ENCODE assay signal across 19 cellular contexts in the genomic region with DNA sequence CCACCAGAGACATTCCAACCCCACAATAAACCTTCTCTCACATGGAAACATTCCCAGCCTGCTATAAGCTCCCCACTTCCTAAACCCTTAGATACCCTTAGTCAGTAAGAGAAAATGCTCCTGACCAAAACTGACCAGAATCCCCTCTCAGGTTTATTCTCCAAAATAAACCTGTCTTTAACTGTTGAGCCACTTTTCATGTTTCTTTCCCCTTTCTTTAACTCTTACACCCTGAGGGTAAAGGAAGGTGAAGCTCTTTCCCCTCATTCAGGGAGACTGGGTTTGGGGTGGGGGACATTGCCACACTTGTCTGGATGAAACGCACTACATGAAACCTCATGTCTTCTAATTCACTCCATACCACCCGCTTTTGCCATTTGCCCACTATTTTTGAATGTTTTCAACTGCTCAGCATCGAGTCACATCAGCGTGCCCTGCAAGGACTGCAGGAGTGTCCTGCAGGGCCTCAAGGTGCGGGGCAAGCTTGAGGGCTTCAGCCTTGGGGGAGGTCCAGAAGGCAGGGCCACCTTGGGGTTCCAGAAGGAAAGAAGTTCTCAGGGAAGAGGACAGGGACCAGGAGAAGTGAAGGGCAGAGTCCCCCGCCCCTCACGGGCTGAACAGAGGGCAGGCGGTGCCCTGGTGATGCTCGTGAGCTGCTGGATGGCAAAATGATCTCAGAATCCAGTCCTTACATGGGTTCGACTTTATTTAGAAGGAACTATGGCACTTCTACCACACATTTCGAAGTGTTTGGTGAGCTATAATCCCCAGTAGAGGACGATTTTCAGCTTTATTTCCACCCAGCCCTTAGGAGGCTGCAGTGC. TPM values are rescaled to one million over a fixed set of nuclear protein-coding genes. Genes with fewer than 3 reads are reported as not detected.
DNase-seq lines count a peak whose midpoint lies in the region; ATAC-seq and TF ChIP-seq lines count a peak whose summit lies in the region.
"Had no signal": no experiment of that assay in that cellular context is flagged by ENCODE, and none has a peak within 500 bp of the region (broad histone marks: within the 10 kb centered on the region; RNA-seq: fewer than 3 reads in every experiment).

No MANE protein-coding gene starts in this region.

- H3K9me2 ChIP-seq in SU-DHL-6 (replicated peaks; ENCODE audit: insufficient read depth, low read length) = no peaks in the 10 kb centered on the region

- peak overlapping the region; percentile 40 for H3K4me2 ChIP-seq in SU-DHL-6 (ENCODE audit: low read depth, low read length, poor library complexity, severe bottlenecking)

- no peaks in the 10 kb centered on the region for H3K27me3 Mint-ChIP-seq in CD4-positive, alpha-beta memory T cell
- H3K27me3 Mint-ChIP-seq in memory B cell = no peaks in the 10 kb centered on the region

- H3K9me3 Mint-ChIP-seq in CD4-positive, alpha-beta memory T cell = peaks cover 0 to 3% (median 0%) of the 10 kb centered on the region in 8 donors
- H3K9me3 Mint-ChIP-seq in memory B cell = no peaks in the 10 kb centered on the region

- peaks cover 47 to 93% (median 78%) of the 10 kb centered on the region in 4 donors for H3K4me1 Mint-ChIP-seq in CD4-positive, alpha-beta memory T cell
- peaks cover 43% of the 10 kb centered on the region for H3K4me1 Mint-ChIP-seq in memory B cell

- TF ChIP-seq CTCF in BE2C (IDR thresholded peaks at IDR 0.05; ENCODE audit: low read depth, low read length) (no peak; the same call in 1 of the 2 replicates), SU-DHL-6 (IDR thresholded peaks at IDR 0.05; ENCODE audit: insufficient read depth, low read length, poor library complexity, severe bottlenecking) (peak; percentile 86)

- H3K4me1 ChIP-seq in BE2C = no peaks in the 10 kb centered on the region
- H3K4me1 ChIP-seq in CD4-positive, alpha-beta memory T cell (ENCODE audit: insufficient read depth, low read length) = peaks cover 73% of the 10 kb centered on the region

- H3K9me3 ChIP-seq in BE2C (no peaks in the 10 kb centered on the region), SU-DHL-6 (ENCODE audit: insufficient read depth, low read length) (no peaks in the 10 kb centered on the region)
- H3K9me3 ChIP-seq in CD4-positive, alpha-beta memory T cell (ENCODE audit: control insufficient read depth in 1 of 2, low read length in 2 of 2) = no peaks in the 10 kb centered on the region
- H3K9me3 ChIP-seq: upper lobe of right lung had no signal

- H4K20me1 ChIP-seq in SU-DHL-6 (ENCODE audit: low read depth, low read length) = no peaks in the 10 kb centered on the region

- 0 out of 2 replicates have a peak overlapping the region, but pooled peaks have one; percentile 34 for H3K9ac ChIP-seq in SU-DHL-6 (ENCODE audit: low read length)

- ATAC-seq in memory B cell (ENCODE audit: low read depth) = no peak
- no peak for ATAC-seq in HG03565 (IDR thresholded peaks at IDR 0.05; ENCODE audit: unreplicated experiment)
- ATAC-seq in GM19455 (IDR thresholded peaks at IDR 0.05; ENCODE audit: unreplicated experiment) = no peak
- ATAC-seq: GM12878, upper lobe of right lung had no signal

- H3K27ac Mint-ChIP-seq in CD4-positive, alpha-beta memory T cell = peak overlapping the region in 5 of 7 donors; percentile 14 to 75 (median 57)
- peak overlapping the region; percentile 67 for H3K27ac Mint-ChIP-seq in memory B cell

- POLR2A ChIA-PET in CD4-positive, alpha-beta memory T cell (lab: Charles Lee; ENCODE audit: partially characterized antibody) = interaction anchor here (0.7 to 2.0 kb wide), 5 partner anchors 31 to 103 kb away, joined by 3 to 4 read pairs (median 4); a partner anchor contains a TSS

- intact Hi-C loops in CD4-positive, alpha-beta memory T cell (cut with micrococcal nuclease) = loop anchor here (10.0 kb wide), 1 partner anchor 398 kb away; a partner anchor contains a TSS

- CTCF ChIA-PET in CD4-positive, alpha-beta memory T cell (lab: Charles Lee; ENCODE audit: partially characterized antibody) = interaction anchor here (0.8 to 1.9 kb wide), 5 partner anchors 10 to 120 kb away, joined by 3 to 6 read pairs (median 4); no protein-coding TSS in a partner anchor

- H3K27me3 ChIP-seq in BE2C (no peaks in the 10 kb centered on the region), SU-DHL-6 (ENCODE audit: low read length) (no peaks in the 10 kb centered on the region)
- no peaks in the 10 kb centered on the region for H3K27me3 ChIP-seq in CD4-positive, alpha-beta memory T cell (ENCODE audit: insufficient read depth, low read length)
- H3K27me3 ChIP-seq: SJCRH30, stomach, upper lobe of right lung had no signal

- H3K4me3 ChIP-seq in BE2C (ENCODE audit: low read depth, low read length) (peak overlapping the region; percentile 32; the same call in 1 of the 2 replicates), SU-DHL-6 (ENCODE audit: insufficient read depth, low read length, poor library complexity, severe bottlenecking) (no peak overlapping the region)
- no peak overlapping the region for H3K4me3 ChIP-seq in CD4-positive, alpha-beta memory T cell (ENCODE audit: low read length in 2 of 2)
- H3K4me3 ChIP-seq: GM12878, lung, SJCRH30, stomach, upper lobe of right lung had no signal

- no peak overlapping the region for H3K27ac ChIP-seq in CD4-positive, alpha-beta memory T cell (ENCODE audit: low read depth, low read length)
- H3K27ac ChIP-seq in SU-DHL-6 (ENCODE audit: low read depth, low read length) = no peak overlapping the region
- H3K27ac ChIP-seq: SJCRH30, stomach, upper lobe of right lung had no signal

- H3F3A ChIP-seq in SU-DHL-6 (ENCODE audit: insufficient read depth) = peaks cover 39% of the 10 kb centered on the region

- peaks cover 2% of the 10 kb centered on the region; the same call in 1 of the 2 replicates for H3K79me2 ChIP-seq in SU-DHL-6 (ENCODE audit: insufficient read depth, low read length)

- H3K36me3 Mint-ChIP-seq in CD4-positive, alpha-beta memory T cell = peaks cover 8 to 9% of the 10 kb centered on the region in 2 donors
- H3K36me3 Mint-ChIP-seq in memory B cell = peaks cover 4% of the 10 kb centered on the region

- no peak overlapping the region for H2AFZ ChIP-seq in SU-DHL-6 (ENCODE audit: low read depth, low read length, severe bottlenecking)

- no peak for DNase-seq in BE2C
- no peak for DNase-seq in CD4-positive, alpha-beta memory T cell
- DNase-seq in memory B cell (ENCODE audit: low spot score in 2 of 2) = no peak
- DNase-seq in NCI-H2171 treated with DMSO at 0.1 percent for 48 hours (lab: John Stamatoyannopoulos, UW) = no peak
- DNase-seq: activated CD8-positive, alpha-beta memory T cell treated with anti-CD3 and anti-CD28 coated beads, Interleukin-2, amount 50 U/mL, for 4 hours; activated naive CD4-positive, alpha-beta T cell; GDM1; hippocampal formation; NCI-H2227 treated with DMSO at 0.1 percent for 48 hours; NCI-H774; stomach; T-helper 9 cell; upper lobe of right lung had no signal

- H3K36me3 ChIP-seq in BE2C (no peaks in the 10 kb centered on the region), SU-DHL-6 (ENCODE audit: low read length) (no peaks in the 10 kb centered on the region)
- H3K36me3 ChIP-seq in CD4-positive, alpha-beta memory T cell (ENCODE audit: insufficient read depth, low read length) = no peaks in the 10 kb centered on the region
- H3K36me3 ChIP-seq: SJCRH30, stomach, upper lobe of right lung had no signal

- H3K4me3 Mint-ChIP-seq in CD4-positive, alpha-beta memory T cell = peak overlapping the region in 5 of 8 donors; percentile 5 to 66 (median 32)
- H3K4me3 Mint-ChIP-seq in memory B cell = no peak overlapping the region

RNA-seq across cellular contexts. Expression of a gene that starts 4.2 kb away (rescaled TPM):
- 1.5 TPM for polyA plus RNA-seq in BE2C (2012; ENCODE audit: insufficient read depth, insufficient read length, low read depth)
- total RNA-seq in CD4-positive, alpha-beta memory T cell = 100 to 1,000 TPM in 1 of 2 experiments, 10 to 100 TPM in 1; 98.6 to 102 TPM
- 10 to 100 TPM; 24.1 to 37.2 TPM for polyA plus RNA-seq in CD4-positive, alpha-beta memory T cell
